ENCODE assay signal across 8 cellular contexts in the genomic region with DNA sequence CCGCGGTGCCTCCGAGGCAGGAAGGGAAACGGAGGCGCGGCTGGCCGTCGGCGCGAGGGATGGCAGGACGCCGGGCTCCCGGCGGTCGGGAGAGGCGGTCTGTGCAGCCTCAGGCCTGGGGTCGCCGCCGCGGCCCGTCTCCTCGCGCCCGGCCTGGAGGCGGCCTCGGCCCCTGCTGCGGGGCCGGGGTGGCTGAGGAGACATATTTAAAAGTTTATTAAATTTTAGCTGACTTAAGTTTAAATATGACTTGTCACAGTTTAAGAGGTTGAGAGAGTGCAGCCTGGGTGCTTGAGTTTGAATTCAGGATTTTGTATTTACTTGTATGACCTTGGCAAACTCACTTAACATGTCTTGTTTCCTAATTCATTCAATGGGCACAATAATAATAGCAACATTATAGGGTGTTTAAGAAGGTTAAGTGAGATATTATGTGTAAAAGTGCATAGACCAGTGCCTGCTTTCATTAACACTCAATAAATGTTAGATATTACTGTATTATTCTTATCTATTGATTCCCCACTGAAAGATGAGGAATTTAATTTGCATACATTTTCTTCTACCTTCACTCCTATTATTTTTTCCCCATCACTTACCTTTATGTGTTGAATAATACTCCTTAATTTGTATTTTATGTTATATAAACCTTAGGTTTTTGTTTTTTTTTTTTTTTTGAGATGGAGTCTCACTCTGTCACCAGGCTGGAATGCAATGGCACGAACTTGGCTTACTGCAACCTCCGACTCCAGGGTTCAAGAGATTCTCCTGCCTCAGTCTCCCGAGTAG. TPM values are rescaled to one million over a fixed set of nuclear protein-coding genes. Genes with fewer than 3 reads are reported as not detected.
A peak's percentile ranks its signal among the peaks of the same experiment; 100 is the strongest.
DNase-seq lines count a peak whose midpoint lies in the region; ATAC-seq and TF ChIP-seq lines count a peak whose summit lies in the region.

No MANE protein-coding gene starts in this region.

- peak; percentile 12 for DNase-seq in ACHN
- peak in 1 of 2 donors; percentile 6 for DNase-seq in cardiac fibroblast (ENCODE audit: low read depth in 2 of 2)
- no peak for DNase-seq in HPDE6-E6E7 (ENCODE audit: extremely low spot score)
- DNase-seq in NCI-H1436 treated with DMSO at 0.1 percent for 48 hours (lab: John Stamatoyannopoulos, UW): no peak
- no peak for DNase-seq in GM10266 (ENCODE audit: extremely low spot score)

- no peaks in the 10 kb centered on the region for H3K9me3 ChIP-seq in HUES64 (ENCODE audit: insufficient read depth, low read depth, low read length)
- no peaks in the 10 kb centered on the region for H3K9me3 ChIP-seq in mucosa of rectum (ENCODE audit: control insufficient read depth in 2 of 2, low read length in 2 of 2)

- H3K36me3 ChIP-seq in HUES64 (ENCODE audit: insufficient read depth, low read length): no peaks in the 10 kb centered on the region
- no peaks in the 10 kb centered on the region for H3K36me3 ChIP-seq in mucosa of rectum (ENCODE audit: control insufficient read depth in 2 of 2, insufficient read depth in 2 of 2, low read length in 2 of 2)

- H3K4me3 ChIP-seq in HUES64 (ENCODE audit: low read length): peak overlapping the region; percentile 73
- H3K4me3 ChIP-seq in cardiac fibroblast (replicated peaks in 1 of 2; ENCODE audit: low read depth in 2 of 2, low read length in 2 of 2): peak overlapping the region; percentile 73 to 80
- H3K4me3 ChIP-seq in mucosa of rectum (ENCODE audit: low read length in 2 of 2): peak overlapping the region; percentile 86 to 96

- H3K4me1 ChIP-seq in HUES64 (ENCODE audit: insufficient read depth, low read length) (peaks cover 44% of the 10 kb centered on the region), mucosa of rectum (ENCODE audit: control insufficient read depth in 2 of 2, insufficient read depth in 2 of 2, low read length in 2 of 2) (peaks cover 5 to 9% of the 10 kb centered on the region in 2 donors)

- H3K9ac ChIP-seq in HUES64 (ENCODE audit: low read depth, low read length) (peak overlapping the region; percentile 57), mucosa of rectum (ENCODE audit: low read depth in 1 of 2, low read length in 2 of 2) (peak overlapping the region; percentile 70 to 78)

- in situ Hi-C loops in ACHN (cut with HindIII; ENCODE audit: low pct_ligation_motif_present, low pct_unique_long_range_greater_than_20kb, low sequenced_read_pairs): no loop called here

- 10% methylated on average over 29 of the region's 31 CpGs for WGBS in HUES64

- ATAC-seq in GM19397 (IDR thresholded peaks at IDR 0.05; ENCODE audit: unreplicated experiment): peak; percentile 27

- H3K27ac ChIP-seq in HUES64 (ENCODE audit: low read depth, low read length) (peak overlapping the region; percentile 24; the same call in 1 of the 2 replicates), mucosa of rectum (ENCODE audit: low read depth in 2 of 2, low read length in 2 of 2) (peak overlapping the region; percentile 77)

- H3K27me3 ChIP-seq in HUES64 (ENCODE audit: insufficient read depth, low read length): no peaks in the 10 kb centered on the region
- H3K27me3 ChIP-seq in mucosa of rectum (ENCODE audit: control insufficient read depth in 2 of 2, insufficient read depth in 2 of 2, low read length in 2 of 2): no peaks in the 10 kb centered on the region

- TF ChIP-seq CTCF in cardiac fibroblast (IDR thresholded peaks at IDR 0.05; ENCODE audit: low read depth, low read length) (no peak), GM10266 (IDR thresholded peaks at IDR 0.05; ENCODE audit: control insufficient read depth, insufficient read depth, low read depth, missing control alignments) (no peak)

RNA-seq across cellular contexts. Expression of a gene that starts 0.7 kb away (rescaled TPM):
- 8.9 TPM for polyA plus RNA-seq in HUES64 (2013, experiment 1 of 2)
- polyA plus RNA-seq in HUES64 (2013, experiment 2 of 2): 11.1 TPM

RNA-seq across cellular contexts. Expression of a gene that starts 27.8 kb away (rescaled TPM):
- 14.6 TPM for polyA plus RNA-seq in HUES64 (2013, experiment 1 of 2)
- polyA plus RNA-seq in HUES64 (2013, experiment 2 of 2): 18.1 TPM
